In the genomic region with DNA sequence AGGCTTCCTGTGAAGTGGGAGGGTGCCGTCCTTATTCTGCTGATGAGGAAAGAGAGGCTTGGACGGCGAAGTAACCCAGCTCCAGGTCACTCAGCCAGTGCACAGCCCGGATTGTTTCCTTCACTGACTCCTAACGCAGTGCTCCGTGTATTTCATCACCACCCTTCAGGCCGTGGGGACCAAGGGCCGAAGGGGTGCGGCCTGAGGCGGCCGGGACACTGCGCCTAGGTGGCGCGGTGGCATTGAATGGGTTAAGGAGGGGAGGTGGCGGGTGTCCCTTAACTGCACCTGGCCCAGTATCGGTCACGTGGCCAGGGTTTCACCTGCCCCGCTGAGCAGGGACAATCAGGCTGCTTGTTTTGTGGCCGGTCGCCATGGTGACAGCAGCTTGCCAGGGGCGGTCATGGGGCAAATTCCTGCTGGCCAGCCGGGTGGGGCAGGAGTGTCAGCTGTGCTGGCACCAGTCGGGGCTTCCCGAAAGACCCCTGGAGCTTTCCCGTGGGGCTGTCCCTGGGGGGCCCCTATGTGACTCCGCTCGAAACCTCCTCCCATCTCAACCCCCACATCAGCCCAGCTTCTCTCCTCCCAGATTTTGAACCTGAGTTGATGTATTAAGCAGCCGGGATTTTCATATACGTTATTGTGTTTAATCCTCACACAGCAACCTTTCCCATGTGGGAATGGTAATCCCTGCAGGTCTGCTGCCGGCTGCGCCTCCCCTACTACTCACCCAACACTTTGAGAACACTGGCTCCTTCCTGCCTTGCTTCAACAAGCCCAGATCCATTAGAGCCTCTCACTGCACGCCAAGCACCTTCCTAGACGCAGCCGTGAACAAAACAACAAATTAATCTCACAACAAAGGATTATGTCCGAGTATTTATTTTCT, we compare ENCODE assay signal across 1 cellular context.
TF ChIP-seq lines count a peak whose summit lies in the region.

No MANE protein-coding gene starts in this region.

TF ChIP-seq in HEK293, 187 proteins besides CTCF, POLR2A, EP300 and RAD21 (continued from another document):
- TF ChIP-seq, protein P1, sequence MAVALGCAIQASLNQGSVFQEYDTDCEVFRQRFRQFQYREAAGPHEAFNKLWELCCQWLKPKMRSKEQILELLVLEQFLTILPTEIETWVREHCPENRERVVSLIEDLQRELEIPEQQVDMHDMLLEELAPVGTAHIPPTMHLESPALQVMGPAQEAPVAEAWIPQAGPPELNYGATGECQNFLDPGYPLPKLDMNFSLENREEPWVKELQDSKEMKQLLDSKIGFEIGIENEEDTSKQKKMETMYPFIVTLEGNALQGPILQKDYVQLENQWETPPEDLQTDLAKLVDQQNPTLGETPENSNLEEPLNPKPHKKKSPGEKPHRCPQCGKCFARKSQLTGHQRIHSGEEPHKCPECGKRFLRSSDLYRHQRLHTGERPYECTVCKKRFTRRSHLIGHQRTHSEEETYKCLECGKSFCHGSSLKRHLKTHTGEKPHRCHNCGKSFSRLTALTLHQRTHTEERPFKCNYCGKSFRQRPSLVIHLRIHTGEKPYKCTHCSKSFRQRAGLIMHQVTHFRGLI (tag by site-specific recombination; IDR thresholded peaks at IDR 0.05): no peak
- 0 out of 2 replicates have a peak, but pooled peaks have one; percentile 15 for TF ChIP-seq ZNF341 (tag by site-specific recombination; IDR thresholded peaks at IDR 0.05; ENCODE audit: low read depth)
- no peak for TF ChIP-seq ZNF37A (tag by site-specific recombination; IDR thresholded peaks at IDR 0.05)
- no peak for TF ChIP-seq ZNF670 (tag by site-specific recombination; IDR thresholded peaks at IDR 0.05; ENCODE audit: low read depth)
- no peak for TF ChIP-seq ZNF596 (tag by site-specific recombination; IDR thresholded peaks at IDR 0.05)
- TF ChIP-seq FEZF1 (tag by site-specific recombination; IDR thresholded peaks at IDR 0.05): no peak
- no peak for TF ChIP-seq TCF7L2 (IDR thresholded peaks at IDR 0.05; ENCODE audit: borderline replicate concordance, low read depth, low read length)
- 0 out of 2 replicates have a peak, but pooled peaks have one; percentile 44 for TF ChIP-seq ZNF324 (tag by site-specific recombination; IDR thresholded peaks at IDR 0.05)
- TF ChIP-seq ZIC2 (tag by site-specific recombination; IDR thresholded peaks at IDR 0.05): peak; percentile 92
- TF ChIP-seq GLIS1 (tag by site-specific recombination; IDR thresholded peaks at IDR 0.05): peak; percentile 91
- TF ChIP-seq, protein P2, sequence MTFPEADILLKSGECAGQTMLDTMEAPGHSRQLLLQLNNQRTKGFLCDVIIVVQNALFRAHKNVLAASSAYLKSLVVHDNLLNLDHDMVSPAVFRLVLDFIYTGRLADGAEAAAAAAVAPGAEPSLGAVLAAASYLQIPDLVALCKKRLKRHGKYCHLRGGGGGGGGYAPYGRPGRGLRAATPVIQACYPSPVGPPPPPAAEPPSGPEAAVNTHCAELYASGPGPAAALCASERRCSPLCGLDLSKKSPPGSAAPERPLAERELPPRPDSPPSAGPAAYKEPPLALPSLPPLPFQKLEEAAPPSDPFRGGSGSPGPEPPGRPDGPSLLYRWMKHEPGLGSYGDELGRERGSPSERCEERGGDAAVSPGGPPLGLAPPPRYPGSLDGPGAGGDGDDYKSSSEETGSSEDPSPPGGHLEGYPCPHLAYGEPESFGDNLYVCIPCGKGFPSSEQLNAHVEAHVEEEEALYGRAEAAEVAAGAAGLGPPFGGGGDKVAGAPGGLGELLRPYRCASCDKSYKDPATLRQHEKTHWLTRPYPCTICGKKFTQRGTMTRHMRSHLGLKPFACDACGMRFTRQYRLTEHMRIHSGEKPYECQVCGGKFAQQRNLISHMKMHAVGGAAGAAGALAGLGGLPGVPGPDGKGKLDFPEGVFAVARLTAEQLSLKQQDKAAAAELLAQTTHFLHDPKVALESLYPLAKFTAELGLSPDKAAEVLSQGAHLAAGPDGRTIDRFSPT (tag by site-specific recombination; IDR thresholded peaks at IDR 0.05): peak; percentile 48; the same call in 1 of the 2 replicates
- no peak for TF ChIP-seq ZNF626 (tag by site-specific recombination; IDR thresholded peaks at IDR 0.05)
- TF ChIP-seq SCRT1 (tag by site-specific recombination; IDR thresholded peaks at IDR 0.05; ENCODE audit: borderline replicate concordance): no peak
- TF ChIP-seq ZNF654 (tag by site-specific recombination; IDR thresholded peaks at IDR 0.05; ENCODE audit: low read depth): no peak
- TF ChIP-seq GLI2 (tag by site-specific recombination; IDR thresholded peaks at IDR 0.05; ENCODE audit: borderline replicate concordance, low read depth): no peak
- TF ChIP-seq ZBTB48 (tag by site-specific recombination; IDR thresholded peaks at IDR 0.05): peak; percentile 23; the same call in 1 of the 2 replicates
- no peak for TF ChIP-seq KLF9 (tag by site-specific recombination; IDR thresholded peaks at IDR 0.05; ENCODE audit: low read depth)
- 0 out of 2 replicates have a peak, but pooled peaks have one; percentile 40 for TF ChIP-seq ZNF2 (tag by site-specific recombination; IDR thresholded peaks at IDR 0.05)
- TF ChIP-seq ZNF335 (tag by site-specific recombination; conservative IDR thresholded peaks at IDR 0.05): peak; percentile 29; the same call in 1 of the 2 replicates
- TF ChIP-seq ZFP69B (tag by site-specific recombination; IDR thresholded peaks at IDR 0.05): no peak
- TF ChIP-seq, protein P3, sequence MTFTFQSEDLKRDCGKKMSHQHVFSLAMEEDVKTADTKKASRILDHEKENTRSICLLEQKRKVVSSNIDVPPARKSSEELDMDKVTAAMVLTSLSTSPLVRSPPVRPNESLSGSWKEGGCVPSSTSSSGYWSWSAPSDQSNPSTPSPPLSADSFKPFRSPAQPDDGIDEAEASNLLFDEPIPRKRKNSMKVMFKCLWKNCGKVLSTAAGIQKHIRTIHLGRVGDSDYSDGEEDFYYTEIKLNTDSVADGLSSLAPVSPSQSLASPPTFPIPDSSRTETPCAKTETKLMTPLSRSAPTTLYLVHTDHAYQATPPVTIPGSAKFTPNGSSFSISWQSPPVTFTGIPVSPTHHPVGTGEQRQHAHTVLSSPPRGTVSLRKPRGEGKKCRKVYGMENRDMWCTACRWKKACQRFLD (tag by site-specific recombination; IDR thresholded peaks at IDR 0.05): no peak
- no peak for TF ChIP-seq ZNF548 (tag by site-specific recombination; IDR thresholded peaks at IDR 0.05)
- TF ChIP-seq, protein P4, sequence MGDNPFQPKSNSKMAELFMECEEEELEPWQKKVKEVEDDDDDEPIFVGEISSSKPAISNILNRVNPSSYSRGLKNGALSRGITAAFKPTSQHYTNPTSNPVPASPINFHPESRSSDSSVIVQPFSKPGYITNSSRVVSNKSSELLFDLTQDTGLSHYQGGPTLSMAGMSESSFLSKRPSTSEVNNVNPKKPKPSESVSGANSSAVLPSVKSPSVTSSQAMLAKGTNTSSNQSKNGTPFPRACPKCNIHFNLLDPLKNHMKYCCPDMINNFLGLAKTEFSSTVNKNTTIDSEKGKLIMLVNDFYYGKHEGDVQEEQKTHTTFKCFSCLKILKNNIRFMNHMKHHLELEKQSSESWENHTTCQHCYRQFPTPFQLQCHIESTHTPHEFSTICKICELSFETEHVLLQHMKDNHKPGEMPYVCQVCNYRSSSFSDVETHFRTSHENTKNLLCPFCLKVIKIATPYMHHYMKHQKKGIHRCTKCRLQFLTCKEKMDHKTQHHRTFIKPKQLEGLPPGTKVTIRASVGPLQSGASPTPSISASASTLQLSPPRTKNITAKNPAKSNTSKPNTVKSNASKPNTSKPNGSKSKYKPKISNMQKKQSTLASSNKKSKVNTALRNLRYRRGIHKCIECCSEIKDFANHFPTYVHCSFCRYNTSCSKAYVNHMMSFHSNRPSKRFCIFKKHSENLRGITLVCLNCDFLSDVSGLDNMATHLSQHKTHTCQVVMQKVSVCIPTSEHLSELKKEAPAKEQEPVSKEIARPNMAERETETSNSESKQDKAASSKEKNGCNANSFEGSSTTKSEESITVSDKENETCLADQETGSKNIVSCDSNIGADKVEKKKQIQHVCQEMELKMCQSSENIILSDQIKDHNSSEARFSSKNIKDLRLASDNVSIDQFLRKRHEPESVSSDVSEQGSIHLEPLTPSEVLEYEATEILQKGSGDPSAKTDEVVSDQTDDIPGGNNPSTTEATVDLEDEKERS (tag by site-specific recombination; IDR thresholded peaks at IDR 0.05): no peak
- no peak for TF ChIP-seq ZNF394 (tag by site-specific recombination; IDR thresholded peaks at IDR 0.05; ENCODE audit: borderline replicate concordance)
- TF ChIP-seq ZXDB (tag by site-specific recombination; IDR thresholded peaks at IDR 0.05): peak; percentile 62
- no peak; the same call in 1 of the 2 replicates for TF ChIP-seq ZEB2 (tag by site-specific recombination; IDR thresholded peaks at IDR 0.05)
- no peak for TF ChIP-seq ZNF658 (tag by site-specific recombination; IDR thresholded peaks at IDR 0.05)
- 0 out of 2 replicates have a peak, but pooled peaks have one; percentile 11 for TF ChIP-seq ZNF629 (tag by site-specific recombination; IDR thresholded peaks at IDR 0.05)
TF ChIP-seq in HEK293: peak in this region for 14.
